9 cellular contexts compared by ENCODE assay signal in genomic region chr4:102299708-102300107, GRCh38. TPM values are rescaled to one million over a fixed set of nuclear protein-coding genes. Genes with fewer than 3 reads are reported as not detected.
DNase-seq lines count a peak whose midpoint lies in the region; ATAC-seq and TF ChIP-seq lines count a peak whose summit lies in the region.
"Had no signal": no experiment of that assay in that cellular context is flagged by ENCODE, and none has a peak within 500 bp of the region (broad histone marks: within the 10 kb centered on the region; RNA-seq: fewer than 3 reads in every experiment).

No MANE protein-coding gene starts in this region.

- H3K27ac ChIP-seq in prostate gland, result no peak overlapping the region

- H3K9me3 ChIP-seq in prostate gland, result no peaks in the 10 kb centered on the region

- H3K36me3 Mint-ChIP-seq in stimulated activated naive B cell treated with anti-CD40 and anti-IgM and Interleukin-4, amounts not matched to agents 10 μg/mL and 1 μg/mL and 100 μg/mL, for 72 hours, result peaks cover 39 to 54% of the 10 kb centered on the region in 2 donors

- H3K27me3 ChIP-seq in prostate gland (replicated peaks; ENCODE audit: insufficient read depth), result no peaks in the 10 kb centered on the region

- H3K4me1 Mint-ChIP-seq in stimulated activated naive B cell treated with anti-CD40 and anti-IgM and Interleukin-4, amounts not matched to agents 10 μg/mL and 1 μg/mL and 100 μg/mL, for 72 hours, result peaks cover 15 to 24% of the 10 kb centered on the region in 2 donors

- no peaks in the 10 kb centered on the region for H3K4me1 ChIP-seq in prostate gland (replicated peaks)

- H3K36me3 ChIP-seq in prostate gland, result no peaks in the 10 kb centered on the region

- in situ Hi-C loops in astrocyte of the cerebellum (cut with HindIII; ENCODE audit: low sequenced_read_pairs), result no loop called here

- no peaks in the 10 kb centered on the region for H3K9me3 Mint-ChIP-seq in stimulated activated naive B cell treated with anti-CD40 and anti-IgM and Interleukin-4, amounts not matched to agents 10 μg/mL and 1 μg/mL and 100 μg/mL, for 72 hours
- H3K9me3 Mint-ChIP-seq: activated naive CD4-positive, alpha-beta T cell treated with anti-CD3 and anti-CD28 coated beads, Interleukin-2, amount 50 U/mL, for 72 hours had no signal

- H3K27me3 Mint-ChIP-seq in stimulated activated naive B cell treated with anti-CD40 and anti-IgM and Interleukin-4, amounts not matched to agents 10 μg/mL and 1 μg/mL and 100 μg/mL, for 72 hours, result no peaks in the 10 kb centered on the region

- WGBS in prostate gland, result 21% methylated on average over 4 of the region's 4 CpGs

- peak; percentile 65 for DNase-seq in D341Med (ENCODE audit: low spot score)
- peak; percentile 5 for DNase-seq in NCI-H345 (lab: John Stamatoyannopoulos, UW)
- DNase-seq in astrocyte of the cerebellum (ENCODE audit: low read depth), result peak; percentile 19
- peak; percentile 60 for DNase-seq in iris pigment epithelial cell (ENCODE audit: low read depth)
- peak; percentile 2 for DNase-seq in stimulated activated naive B cell treated with anti-CD40 and anti-IgM and Interleukin-4, amounts not matched to agents 10 μg/mL and 1 μg/mL and 100 μg/mL, for 72 hours
- no peak for DNase-seq in prostate gland (ENCODE audit: low spot score)

- no peak for TF ChIP-seq POLR2A in prostate gland (IDR thresholded peaks at IDR 0.05)

- intact Hi-C loops in prostate gland (cut with DNase I), result no loop called here

- ATAC-seq in GM18868 (IDR thresholded peaks at IDR 0.05; ENCODE audit: unreplicated experiment) (peak; percentile 95), HG02981 (IDR thresholded peaks at IDR 0.05; ENCODE audit: unreplicated experiment) (peak; percentile 92)
- peak; percentile 79 to 88 for ATAC-seq in stimulated activated naive B cell treated with anti-CD40 and anti-IgM and Interleukin-4, amounts not matched to agents 10 μg/mL and 1 μg/mL and 100 μg/mL, for 72 hours (replicated peaks)

- H3K4me3 ChIP-seq in astrocyte of the cerebellum (ENCODE audit: low read depth, low read length) (no peak overlapping the region), prostate gland (no peak overlapping the region)

- H3K4me3 Mint-ChIP-seq in stimulated activated naive B cell treated with anti-CD40 and anti-IgM and Interleukin-4, amounts not matched to agents 10 μg/mL and 1 μg/mL and 100 μg/mL, for 72 hours, result no peak overlapping the region

- H3K27ac Mint-ChIP-seq in stimulated activated naive B cell treated with anti-CD40 and anti-IgM and Interleukin-4, amounts not matched to agents 10 μg/mL and 1 μg/mL and 100 μg/mL, for 72 hours, result no peak overlapping the region
- H3K27ac Mint-ChIP-seq: activated naive CD4-positive, alpha-beta T cell treated with anti-CD3 and anti-CD28 coated beads, Interleukin-2, amount 50 U/mL, for 72 hours had no signal

- TF ChIP-seq CTCF in astrocyte of the cerebellum (IDR thresholded peaks at IDR 0.05; ENCODE audit: low read depth, low read length, missing control alignments) (peak; percentile 87), prostate gland (IDR thresholded peaks at IDR 0.05) (peak in 2 of 4 experiments; percentile 34 to 48)

RNA-seq across cellular contexts. Expression of gene SLC39A8, which starts 45.6 kb away (rescaled TPM):
- 10 to 100 TPM; 11.1 to 19.2 TPM for total RNA-seq in prostate gland
